Comparison of ENCODE assay signal across 17 cellular contexts in genomic region chr17:19264277-19264676, GRCh38. TPM values are rescaled to one million over a fixed set of nuclear protein-coding genes. Genes with fewer than 3 reads are reported as not detected.
A peak's percentile ranks its signal among the peaks of the same experiment; 100 is the strongest.
DNase-seq lines count a peak whose midpoint lies in the region; ATAC-seq and TF ChIP-seq lines count a peak whose summit lies in the region.
"Had no signal": no experiment of that assay in that cellular context is flagged by ENCODE, and none has a peak within 500 bp of the region (broad histone marks: within the 10 kb centered on the region; RNA-seq: fewer than 3 reads in every experiment).

No MANE protein-coding gene starts in this region.

- in situ Hi-C loops in gastrocnemius medialis (cut with MboI; ENCODE audit: low sequenced_read_pairs in 4 of 4): no loop called here

- H3K27me3 ChIP-seq in heart right ventricle: no peaks in the 10 kb centered on the region
- H3K27me3 ChIP-seq in gastrocnemius medialis: no peaks in the 10 kb centered on the region
- H3K27me3 ChIP-seq in vagina: no peaks in the 10 kb centered on the region
- H3K27me3 ChIP-seq: colonic mucosa, Peyer's patch had no signal

- no peaks in the 10 kb centered on the region for H3K9me3 ChIP-seq in heart right ventricle
- H3K9me3 ChIP-seq in gastrocnemius medialis: no peaks in the 10 kb centered on the region
- no peaks in the 10 kb centered on the region for H3K9me3 ChIP-seq in vagina
- H3K9me3 ChIP-seq: A549, colonic mucosa, Peyer's patch had no signal

- H3K9me3 Mint-ChIP-seq in T-helper 2 cell treated with Interferon-gamma antibody and Interleukin-4, amounts not matched to agents 5 μg/mL and 100 μg/mL, for 36 hours: no peaks in the 10 kb centered on the region
- H3K9me3 Mint-ChIP-seq: activated naive CD8-positive, alpha-beta T cell treated with anti-CD3 and anti-CD28 coated beads, Interleukin-2, amount 10 ng/mL, durations not matched to agents 7 days and 5 days had no signal

- H3K27me3 Mint-ChIP-seq in T-helper 2 cell treated with Interferon-gamma antibody and Interleukin-4, amounts not matched to agents 5 μg/mL and 100 μg/mL, for 36 hours (ENCODE audit: low read depth): peaks cover 28% of the 10 kb centered on the region

- DNase-seq in heart right ventricle: no peak
- no peak for DNase-seq in Right ventricle myocardium superior
- peak; percentile 2 for DNase-seq in left ventricle myocardium superior
- no peak for DNase-seq in gastrocnemius medialis
- no peak for DNase-seq in vagina (ENCODE audit: extremely low spot score in 2 of 2)
- no peak for DNase-seq in T-helper 2 cell treated with Interferon-gamma antibody and Interleukin-4, amounts not matched to agents 5 μg/mL and 100 μg/mL, for 36 hours (ENCODE audit: low spot score)
- DNase-seq in activated CD4-positive, alpha-beta T cell treated with anti-CD3 and anti-CD28 coated beads for 1 hour: no peak
- no peak for DNase-seq in stimulated activated naive CD8-positive, alpha-beta T cell treated with anti-CD3 and anti-CD28 coated beads, Interleukin-15, Interleukin-2, amounts not matched to agents 100 U/mL and 50 U/mL, for 24 hours
- DNase-seq: activated CD4-positive, alpha-beta T cell treated with anti-CD3 and anti-CD28 coated beads for 36 hours; activated naive CD8-positive, alpha-beta T cell treated with anti-CD3 and anti-CD28 coated beads, Interleukin-2, amount 10 ng/mL, durations not matched to agents 7 days and 5 days; colonic mucosa; mesendoderm; NCI-H1694 treated with DMSO at 0.1 percent for 48 hours; NCI-H526; Peyer's patch; stimulated activated CD4-positive, alpha-beta T cell treated with anti-CD3 and anti-CD28 coated beads, Interleukin-15, amount 100 ng/mL, for 24 hours had no signal

- H3K4me3 ChIP-seq in heart right ventricle (no peak overlapping the region), gastrocnemius medialis (no peak overlapping the region), vagina (no peak overlapping the region)
- H3K4me3 ChIP-seq: A549, colonic mucosa, Peyer's patch had no signal

- WGBS in heart right ventricle, 2 donors: 35 to 49% methylated on average over 3 of the region's 3 CpGs

- TF ChIP-seq POLR2A in gastrocnemius medialis (IDR thresholded peaks at IDR 0.05) (no peak), vagina (IDR thresholded peaks at IDR 0.05) (no peak)

- no peaks in the 10 kb centered on the region for H3K36me3 Mint-ChIP-seq in T-helper 2 cell treated with Interferon-gamma antibody and Interleukin-4, amounts not matched to agents 5 μg/mL and 100 μg/mL, for 36 hours (ENCODE audit: low read depth)
- H3K36me3 Mint-ChIP-seq: activated naive CD8-positive, alpha-beta T cell treated with anti-CD3 and anti-CD28 coated beads, Interleukin-2, amount 10 ng/mL, durations not matched to agents 7 days and 5 days had no signal

- TF ChIP-seq CTCF in heart right ventricle (IDR thresholded peaks at IDR 0.05) (no peak), gastrocnemius medialis (IDR thresholded peaks at IDR 0.05 in 4 of 5, conservative IDR thresholded peaks at IDR 0.05 in 1 of 5) (no peak), vagina (IDR thresholded peaks at IDR 0.05) (no peak)

- H3K36me3 ChIP-seq in heart right ventricle (no peaks in the 10 kb centered on the region), gastrocnemius medialis (no peaks in the 10 kb centered on the region), vagina (no peaks in the 10 kb centered on the region)
- H3K36me3 ChIP-seq: colonic mucosa, Peyer's patch had no signal

- H3K4me1 Mint-ChIP-seq in T-helper 2 cell treated with Interferon-gamma antibody and Interleukin-4, amounts not matched to agents 5 μg/mL and 100 μg/mL, for 36 hours (ENCODE audit: low read depth): peaks cover 4% of the 10 kb centered on the region
- H3K4me1 Mint-ChIP-seq: activated naive CD8-positive, alpha-beta T cell treated with anti-CD3 and anti-CD28 coated beads, Interleukin-2, amount 10 ng/mL, durations not matched to agents 7 days and 5 days had no signal

- intact Hi-C loops in heart right ventricle (cut with DNase I) (loop anchor here in 1 of 10 donors (5.0 kb wide), 1 partner anchor 38 kb away; no protein-coding TSS in a partner anchor), Right ventricle myocardium superior (cut with DNase I) (no loop called here), left ventricle myocardium superior (cut with micrococcal nuclease) (no loop called here), gastrocnemius medialis (cut with DNase I; ENCODE audit: low total_unique reads) (no loop called here), vagina (cut with DNase I) (no loop called here)

- ATAC-seq in heart right ventricle (no peak), Right ventricle myocardium superior (ENCODE audit: poor library complexity) (no peak), left ventricle myocardium superior (no peak), gastrocnemius medialis (no peak)
- ATAC-seq in stimulated activated naive CD8-positive, alpha-beta T cell treated with anti-CD3 and anti-CD28 coated beads, Interleukin-15, Interleukin-2, amounts not matched to agents 100 U/mL and 50 U/mL, for 24 hours: no peak
- ATAC-seq: A549; activated CD4-positive, alpha-beta T cell treated with anti-CD3 and anti-CD28 coated beads for 36 hours had no signal

- H3K27ac Mint-ChIP-seq in T-helper 2 cell treated with Interferon-gamma antibody and Interleukin-4, amounts not matched to agents 5 μg/mL and 100 μg/mL, for 36 hours: no peak overlapping the region
- H3K27ac Mint-ChIP-seq: activated CD4-positive, alpha-beta T cell treated with anti-CD3 and anti-CD28 coated beads for 36 hours; activated naive CD8-positive, alpha-beta T cell treated with anti-CD3 and anti-CD28 coated beads, Interleukin-2, amount 10 ng/mL, durations not matched to agents 7 days and 5 days had no signal

- H3K4me1 ChIP-seq in heart right ventricle (peaks cover 27 to 96% (median 82%) of the 10 kb centered on the region in 9 donors), gastrocnemius medialis (peaks cover 75 to 77% of the 10 kb centered on the region in 2 donors), vagina (peaks cover 95% of the 10 kb centered on the region)

- no peak overlapping the region for H3K4me3 Mint-ChIP-seq in T-helper 2 cell treated with Interferon-gamma antibody and Interleukin-4, amounts not matched to agents 5 μg/mL and 100 μg/mL, for 36 hours
- H3K4me3 Mint-ChIP-seq: activated CD4-positive, alpha-beta T cell treated with anti-CD3 and anti-CD28 coated beads for 36 hours; activated naive CD8-positive, alpha-beta T cell treated with anti-CD3 and anti-CD28 coated beads, Interleukin-2, amount 10 ng/mL, durations not matched to agents 7 days and 5 days had no signal

- H3K27ac ChIP-seq in heart right ventricle (peak overlapping the region in 9 of 10 donors; percentile 23 to 73 (median 57)), gastrocnemius medialis (peak overlapping the region; percentile 83 to 92 (median 86)), vagina (peak overlapping the region; percentile 86)
- H3K27ac ChIP-seq: A549 had no signal

RNA-seq across cellular contexts. Expression of gene EPN2, which starts 27.1 kb away (rescaled TPM):
- total RNA-seq in heart right ventricle (10 to 100 TPM; 42.7 to 83.1 (median 58.8) TPM), Right ventricle myocardium superior (91.0 TPM), left ventricle myocardium superior (94.5 TPM), gastrocnemius medialis (10 to 100 TPM; 18.9 to 31.8 (median 26.2) TPM), vagina (65.6 TPM)
- polyA plus RNA-seq in heart right ventricle: 10 to 100 TPM; 20.0 to 27.9 TPM
